36 cellular contexts compared by ENCODE assay signal in the genomic region with DNA sequence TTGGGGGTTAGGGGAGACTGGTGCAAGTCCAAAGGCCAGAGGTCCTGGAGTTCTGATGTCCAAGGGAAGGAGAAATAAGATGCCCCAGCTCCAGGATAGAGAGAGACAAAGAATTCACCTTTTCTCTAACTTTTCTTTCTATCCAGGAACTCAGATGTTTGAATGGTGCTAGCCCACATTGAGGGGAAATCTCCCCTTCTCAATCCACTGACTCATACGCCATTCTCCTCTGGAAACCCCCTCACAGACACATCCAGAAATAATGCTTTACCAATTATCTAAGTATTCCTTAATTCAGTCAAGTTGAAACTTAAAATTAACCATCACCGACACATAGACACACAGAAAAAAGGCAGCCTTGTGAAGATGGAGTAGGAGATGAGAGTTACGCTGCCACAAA.
"Had no signal": no experiment of that assay in that cellular context is flagged by ENCODE, and none has a peak within 500 bp of the region (broad histone marks: within the 10 kb centered on the region; RNA-seq: fewer than 3 reads in every experiment).

No MANE protein-coding gene starts in this region.

- H2AFZ ChIP-seq: PC-9 had no signal

- ATAC-seq: activated CD8-positive, alpha-beta T cell treated with anti-CD3 and anti-CD28 coated beads for 36 hours; activated T-cell treated with anti-CD3 and anti-CD28 coated beads, Interleukin-2, amount 50 U/mL, for 72 hours; activated T-helper 17 cell treated with anti-CD3 and anti-CD28 coated beads, Interleukin-2, amount 50 U/mL, for 72 hours; Right ventricle myocardium inferior had no signal

- DNase-seq: activated CD4-positive, alpha-beta T cell treated with anti-CD3 and anti-CD28 coated beads for 1 hour; activated CD4-positive, alpha-beta T cell treated with anti-CD3 and anti-CD28 coated beads, Interleukin-2, amount 10 ng/mL, durations not matched to agents 24 days and 14 days; activated CD4-positive, alpha-beta T cell treated with anti-CD3 and anti-CD28 coated beads, Interleukin-2, amount 50 U/mL, for 4 hours; activated CD4-positive, CD25-positive, alpha-beta regulatory T cell; activated CD8-positive, alpha-beta T cell treated with anti-CD3 and anti-CD28 coated beads for 36 hours; activated effector memory CD4-positive, alpha-beta T cell treated with anti-CD3 and anti-CD28 coated beads, Interleukin-2, amount 50 U/mL, for 16 hours; activated naive CD4-positive, alpha-beta T cell; activated naive CD4-positive, alpha-beta T cell treated with anti-CD3 and anti-CD28 coated beads, Interleukin-2, amount 50 U/mL, for 16 hours; activated naive CD8-positive, alpha-beta T cell treated with anti-CD3 and anti-CD28 coated beads for 36 hours; activated T-cell treated with anti-CD3 and anti-CD28 coated beads, Interleukin-2, amount 50 U/mL, for 1 hour; activated T-cell treated with anti-CD3 and anti-CD28 coated beads, Interleukin-2, amount 50 U/mL, for 72 hours; amniotic stem cell; colonic mucosa; NCI-H1092 treated with DMSO at 0.1 percent for 48 hours; NCI-H1417; NCI-H146; NCI-H187; NCI-H2029 treated with DMSO at 0.1 percent for 48 hours; NCI-H2107; NCI-H2171; NCI-H510A; NCI-H526; NCI-H748 treated with DMSO at 0.1 percent for 48 hours; NK-92 treated with Interleukin-12 subunit alpha and Interleukin-12 subunit beta, amount 100 ng/mL, for 24 hours; PC-9; SW 1271; T-helper 1 cell; T-helper 2 cell; T-helper 9 cell had no signal

- H3K27me3 ChIP-seq: ascending aorta, cardiac muscle cell, colonic mucosa had no signal

- H3K4me3 ChIP-seq: ascending aorta, cardiac muscle cell, colonic mucosa, PC-9 had no signal

- H3K36me3 ChIP-seq: ascending aorta, cardiac muscle cell, colonic mucosa had no signal

- FAIRE-seq: RCC 7860 had no signal

- H3K27ac ChIP-seq: ascending aorta, cardiac muscle cell, colonic mucosa, PC-9, RWPE1, VCaP had no signal

- H3K4me1 ChIP-seq: ascending aorta, colonic mucosa had no signal

- H3K9me3 ChIP-seq: ascending aorta, colonic mucosa had no signal

- H3K4me2 ChIP-seq: PC-9 had no signal
